8 cellular contexts compared by ENCODE assay signal in the genomic region with DNA sequence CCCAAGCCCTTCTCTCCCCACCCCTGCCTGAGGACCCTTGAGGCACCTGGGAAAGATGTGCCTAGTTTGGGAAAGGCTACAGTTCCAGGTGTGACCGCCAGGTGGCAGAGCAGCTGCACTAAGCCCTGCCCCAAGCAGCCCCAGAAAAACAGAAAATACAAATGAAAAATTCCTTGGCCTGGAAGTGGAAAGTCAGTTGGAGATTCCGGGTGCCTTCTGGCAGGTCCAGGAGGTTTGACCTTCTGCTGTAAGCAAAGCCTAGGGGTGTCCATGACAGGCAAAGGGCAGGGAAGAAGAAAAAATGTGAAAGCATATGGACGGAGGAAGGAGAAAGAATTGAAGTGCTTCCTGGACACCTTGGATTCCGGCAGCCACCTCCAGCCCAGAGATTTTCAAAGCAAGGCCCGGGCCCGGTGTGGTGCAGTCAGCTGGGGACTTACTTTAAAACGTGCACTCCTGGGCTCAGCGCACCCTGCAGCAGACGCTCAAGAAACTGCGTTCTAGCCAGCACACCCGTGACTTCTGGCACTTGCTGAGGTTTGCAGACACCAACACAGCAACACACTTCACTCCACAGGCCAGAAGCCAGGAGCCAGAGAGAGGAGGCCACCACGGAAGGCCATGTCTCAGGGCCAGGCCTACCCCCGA. TPM values are rescaled to one million over a fixed set of nuclear protein-coding genes. Genes with fewer than 3 reads are reported as not detected.
A peak's percentile ranks its signal among the peaks of the same experiment; 100 is the strongest.
DNase-seq lines count a peak whose midpoint lies in the region; ATAC-seq lines count a peak whose summit lies in the region.

No MANE protein-coding gene starts in this region.

- peak overlapping the region in 1 of 10 donors; percentile 11 for H3K4me3 Mint-ChIP-seq in naive thymus-derived CD8-positive, alpha-beta T cell

- ATAC-seq in esophagus mucosa: peak; percentile 66
- ATAC-seq in naive thymus-derived CD8-positive, alpha-beta T cell: peak in 1 of 2 donors; percentile 32
- peak; percentile 63 for ATAC-seq in stimulated activated naive CD8-positive, alpha-beta T cell treated with anti-CD3 and anti-CD28 coated beads, Interleukin-15, Interleukin-2, amounts not matched to agents 100 U/mL and 50 U/mL, for 24 hours
- ATAC-seq in GM19455 (IDR thresholded peaks at IDR 0.05; ENCODE audit: unreplicated experiment): no peak

- POLR2A ChIA-PET in naive thymus-derived CD8-positive, alpha-beta T cell (lab: Charles Lee): no interaction called here

- DNase-seq in NCI-H82 (lab: John Stamatoyannopoulos, UW) (peak; percentile 67), NCI-H82 treated with DMSO at 0.1 percent for 48 hours (lab: John Stamatoyannopoulos, UW; ENCODE audit: unreplicated experiment) (no peak), NCI-H2196 (lab: John Stamatoyannopoulos, UW; ENCODE audit: unreplicated experiment) (peak; percentile 59), activated T-cell treated with anti-CD3 and anti-CD28 coated beads for 4 hours (peak; percentile 34)
- peak in 9 of 10 donors; percentile 18 to 53 (median 51) for DNase-seq in naive thymus-derived CD8-positive, alpha-beta T cell
- peak; percentile 69 for DNase-seq in stimulated activated naive CD8-positive, alpha-beta T cell treated with anti-CD3 and anti-CD28 coated beads, Interleukin-15, Interleukin-2, amounts not matched to agents 100 U/mL and 50 U/mL, for 24 hours

- H3K36me3 Mint-ChIP-seq in naive thymus-derived CD8-positive, alpha-beta T cell: no peaks in the 10 kb centered on the region

- peaks cover 2 to 18% (median 12%) of the 10 kb centered on the region in 4 donors for H3K4me1 Mint-ChIP-seq in naive thymus-derived CD8-positive, alpha-beta T cell

- peak overlapping the region in 2 of 10 donors; percentile 56 to 60 for H3K27ac Mint-ChIP-seq in naive thymus-derived CD8-positive, alpha-beta T cell

- H3K9me3 Mint-ChIP-seq in naive thymus-derived CD8-positive, alpha-beta T cell: peaks cover 0 to 10% (median 0%) of the 10 kb centered on the region in 9 donors

- H3K27me3 Mint-ChIP-seq in naive thymus-derived CD8-positive, alpha-beta T cell: peaks cover 0 to 1% (median 0%) of the 10 kb centered on the region in 5 donors

RNA-seq across cellular contexts. Expression of gene SLC22A11, which starts 2.1 kb away (rescaled TPM):
- not detected for total RNA-seq in esophagus mucosa
- not detected for total RNA-seq in naive thymus-derived CD8-positive, alpha-beta T cell
- not detected for polyA plus RNA-seq in naive thymus-derived CD8-positive, alpha-beta T cell

RNA-seq across cellular contexts. Expression of gene SLC22A12, which starts 37.3 kb away (rescaled TPM):
- total RNA-seq in esophagus mucosa: not detected
- total RNA-seq in naive thymus-derived CD8-positive, alpha-beta T cell: not detected
- not detected for polyA plus RNA-seq in naive thymus-derived CD8-positive, alpha-beta T cell
